1 cellular context compared by ENCODE assay signal in the genomic region with DNA sequence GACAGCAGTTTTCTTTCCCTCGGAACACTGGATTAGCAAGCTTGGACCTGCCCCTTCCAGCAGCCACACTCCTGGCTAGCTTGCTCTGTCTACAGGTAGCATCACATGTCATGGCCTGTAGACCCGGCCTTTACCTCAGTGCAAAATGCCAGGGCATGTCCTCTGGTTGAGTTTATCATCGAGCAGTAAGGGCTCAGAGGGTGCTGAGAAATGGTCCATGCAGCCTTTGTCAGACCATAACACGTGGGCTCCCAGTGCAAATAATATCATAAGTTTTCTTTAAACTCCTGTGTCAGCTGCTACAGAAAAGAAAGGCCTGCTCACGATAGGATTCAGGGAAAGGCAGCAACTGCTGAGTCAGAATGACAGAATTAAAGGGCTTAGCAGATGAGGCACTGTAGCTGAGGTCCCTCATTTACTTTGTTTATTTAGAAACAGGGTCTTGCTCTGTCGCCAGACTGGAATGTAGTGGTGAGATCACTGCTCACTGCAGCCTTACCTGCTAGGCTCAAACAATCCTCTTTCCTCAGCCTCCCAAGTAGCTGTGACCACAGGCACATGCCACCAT.
TF ChIP-seq lines count a peak whose summit lies in the region.

No MANE protein-coding gene starts in this region.

TF ChIP-seq in HEK293, 187 proteins besides CTCF, POLR2A, EP300 and RAD21 (continued from another document and continues in another):
- TF ChIP-seq, protein P1, sequence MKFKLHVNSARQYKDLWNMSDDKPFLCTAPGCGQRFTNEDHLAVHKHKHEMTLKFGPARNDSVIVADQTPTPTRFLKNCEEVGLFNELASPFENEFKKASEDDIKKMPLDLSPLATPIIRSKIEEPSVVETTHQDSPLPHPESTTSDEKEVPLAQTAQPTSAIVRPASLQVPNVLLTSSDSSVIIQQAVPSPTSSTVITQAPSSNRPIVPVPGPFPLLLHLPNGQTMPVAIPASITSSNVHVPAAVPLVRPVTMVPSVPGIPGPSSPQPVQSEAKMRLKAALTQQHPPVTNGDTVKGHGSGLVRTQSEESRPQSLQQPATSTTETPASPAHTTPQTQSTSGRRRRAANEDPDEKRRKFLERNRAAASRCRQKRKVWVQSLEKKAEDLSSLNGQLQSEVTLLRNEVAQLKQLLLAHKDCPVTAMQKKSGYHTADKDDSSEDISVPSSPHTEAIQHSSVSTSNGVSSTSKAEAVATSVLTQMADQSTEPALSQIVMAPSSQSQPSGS (tag by site-specific recombination; IDR thresholded peaks at IDR 0.05; ENCODE audit: low read depth), result no peak
- TF ChIP-seq OVOL3 (tag by site-specific recombination; IDR thresholded peaks at IDR 0.05) (no peak), BCL11B (tag by site-specific recombination; IDR thresholded peaks at IDR 0.05; ENCODE audit: low read depth) (no peak), ZNF24 (tag by site-specific recombination; IDR thresholded peaks at IDR 0.05) (0 out of 2 replicates have a peak, but pooled peaks have one; percentile 47), ZIC2 (tag by site-specific recombination; IDR thresholded peaks at IDR 0.05) (no peak), ZNF169 (tag by site-specific recombination; IDR thresholded peaks at IDR 0.05) (no peak), ZNF133 (tag by site-specific recombination; IDR thresholded peaks at IDR 0.05) (no peak), ZNF747 (tag by site-specific recombination; IDR thresholded peaks at IDR 0.05) (no peak), TRIM28 (IDR thresholded peaks at IDR 0.05; ENCODE audit: borderline replicate concordance, low read length) (peak; percentile 83), ZBTB48 (tag by site-specific recombination; IDR thresholded peaks at IDR 0.05) (peak; percentile 68; the same call in 1 of the 2 replicates), ZNF596 (tag by site-specific recombination; IDR thresholded peaks at IDR 0.05) (no peak), ZNF239 (tag by site-specific recombination; IDR thresholded peaks at IDR 0.05) (no peak), SP3 (tag by site-specific recombination; IDR thresholded peaks at IDR 0.05) (no peak), ZNF324 (tag by site-specific recombination; IDR thresholded peaks at IDR 0.05) (no peak), ZNF560 (tag by site-specific recombination; IDR thresholded peaks at IDR 0.05; ENCODE audit: borderline replicate concordance) (no peak), EGR2 (tag by site-specific recombination; IDR thresholded peaks at IDR 0.05; ENCODE audit: low read depth) (no peak), ZSCAN16 (tag by site-specific recombination; IDR thresholded peaks at IDR 0.05) (no peak), ZFP3 (tag by site-specific recombination; IDR thresholded peaks at IDR 0.05; ENCODE audit: low read depth) (no peak), ZNF514 (tag by site-specific recombination; IDR thresholded peaks at IDR 0.05) (no peak), ZNF621 (tag by site-specific recombination; IDR thresholded peaks at IDR 0.05) (no peak), ZNF558 (tag by site-specific recombination; IDR thresholded peaks at IDR 0.05) (no peak), ZNF654 (tag by site-specific recombination; IDR thresholded peaks at IDR 0.05; ENCODE audit: low read depth) (no peak), ZNF521 (tag by site-specific recombination; IDR thresholded peaks at IDR 0.05) (no peak), ZNF830 (tag by site-specific recombination; IDR thresholded peaks at IDR 0.05; ENCODE audit: low read depth) (no peak), ZNF707 (tag by site-specific recombination; IDR thresholded peaks at IDR 0.05) (no peak), ZNF37A (tag by site-specific recombination; IDR thresholded peaks at IDR 0.05) (no peak), ZNF335 (tag by site-specific recombination; conservative IDR thresholded peaks at IDR 0.05) (peak; percentile 63; the same call in 1 of the 2 replicates), GLIS1 (tag by site-specific recombination; IDR thresholded peaks at IDR 0.05) (no peak), ZNF2 (tag by site-specific recombination; IDR thresholded peaks at IDR 0.05) (no peak), ZNF785 (tag by site-specific recombination; IDR thresholded peaks at IDR 0.05) (no peak), ZBTB8A (tag by site-specific recombination; IDR thresholded peaks at IDR 0.05) (peak; percentile 72), KLF8 (tag by site-specific recombination; IDR thresholded peaks at IDR 0.05) (peak; percentile 37; the same call in 1 of the 2 replicates), ZNF10 (tag by site-specific recombination; IDR thresholded peaks at IDR 0.05) (peak; percentile 72), KLF16 (tag by site-specific recombination; IDR thresholded peaks at IDR 0.05) (no peak), ZFP69B (tag by site-specific recombination; IDR thresholded peaks at IDR 0.05) (no peak), ZEB2 (tag by site-specific recombination; IDR thresholded peaks at IDR 0.05) (peak; percentile 72; the same call in 1 of the 2 replicates), ZNF350 (tag by site-specific recombination; IDR thresholded peaks at IDR 0.05) (no peak), SP7 (tag by site-specific recombination; IDR thresholded peaks at IDR 0.05) (peak; percentile 87), ZNF664 (tag by site-specific recombination; IDR thresholded peaks at IDR 0.05) (no peak), MEIS1 (CRISPR knock-in tag; IDR thresholded peaks at IDR 0.05; ENCODE audit: borderline replicate concordance) (no peak)
- TF ChIP-seq, protein P2, sequence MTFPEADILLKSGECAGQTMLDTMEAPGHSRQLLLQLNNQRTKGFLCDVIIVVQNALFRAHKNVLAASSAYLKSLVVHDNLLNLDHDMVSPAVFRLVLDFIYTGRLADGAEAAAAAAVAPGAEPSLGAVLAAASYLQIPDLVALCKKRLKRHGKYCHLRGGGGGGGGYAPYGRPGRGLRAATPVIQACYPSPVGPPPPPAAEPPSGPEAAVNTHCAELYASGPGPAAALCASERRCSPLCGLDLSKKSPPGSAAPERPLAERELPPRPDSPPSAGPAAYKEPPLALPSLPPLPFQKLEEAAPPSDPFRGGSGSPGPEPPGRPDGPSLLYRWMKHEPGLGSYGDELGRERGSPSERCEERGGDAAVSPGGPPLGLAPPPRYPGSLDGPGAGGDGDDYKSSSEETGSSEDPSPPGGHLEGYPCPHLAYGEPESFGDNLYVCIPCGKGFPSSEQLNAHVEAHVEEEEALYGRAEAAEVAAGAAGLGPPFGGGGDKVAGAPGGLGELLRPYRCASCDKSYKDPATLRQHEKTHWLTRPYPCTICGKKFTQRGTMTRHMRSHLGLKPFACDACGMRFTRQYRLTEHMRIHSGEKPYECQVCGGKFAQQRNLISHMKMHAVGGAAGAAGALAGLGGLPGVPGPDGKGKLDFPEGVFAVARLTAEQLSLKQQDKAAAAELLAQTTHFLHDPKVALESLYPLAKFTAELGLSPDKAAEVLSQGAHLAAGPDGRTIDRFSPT (tag by site-specific recombination; IDR thresholded peaks at IDR 0.05), result 0 out of 2 replicates have a peak, but pooled peaks have one; percentile 28
- TF ChIP-seq, protein P3, sequence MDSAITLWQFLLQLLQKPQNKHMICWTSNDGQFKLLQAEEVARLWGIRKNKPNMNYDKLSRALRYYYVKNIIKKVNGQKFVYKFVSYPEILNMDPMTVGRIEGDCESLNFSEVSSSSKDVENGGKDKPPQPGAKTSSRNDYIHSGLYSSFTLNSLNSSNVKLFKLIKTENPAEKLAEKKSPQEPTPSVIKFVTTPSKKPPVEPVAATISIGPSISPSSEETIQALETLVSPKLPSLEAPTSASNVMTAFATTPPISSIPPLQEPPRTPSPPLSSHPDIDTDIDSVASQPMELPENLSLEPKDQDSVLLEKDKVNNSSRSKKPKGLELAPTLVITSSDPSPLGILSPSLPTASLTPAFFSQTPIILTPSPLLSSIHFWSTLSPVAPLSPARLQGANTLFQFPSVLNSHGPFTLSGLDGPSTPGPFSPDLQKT (IDR thresholded peaks at IDR 0.05; ENCODE audit: borderline replicate concordance, low read depth, low read length), result no peak
- TF ChIP-seq, protein P4, sequence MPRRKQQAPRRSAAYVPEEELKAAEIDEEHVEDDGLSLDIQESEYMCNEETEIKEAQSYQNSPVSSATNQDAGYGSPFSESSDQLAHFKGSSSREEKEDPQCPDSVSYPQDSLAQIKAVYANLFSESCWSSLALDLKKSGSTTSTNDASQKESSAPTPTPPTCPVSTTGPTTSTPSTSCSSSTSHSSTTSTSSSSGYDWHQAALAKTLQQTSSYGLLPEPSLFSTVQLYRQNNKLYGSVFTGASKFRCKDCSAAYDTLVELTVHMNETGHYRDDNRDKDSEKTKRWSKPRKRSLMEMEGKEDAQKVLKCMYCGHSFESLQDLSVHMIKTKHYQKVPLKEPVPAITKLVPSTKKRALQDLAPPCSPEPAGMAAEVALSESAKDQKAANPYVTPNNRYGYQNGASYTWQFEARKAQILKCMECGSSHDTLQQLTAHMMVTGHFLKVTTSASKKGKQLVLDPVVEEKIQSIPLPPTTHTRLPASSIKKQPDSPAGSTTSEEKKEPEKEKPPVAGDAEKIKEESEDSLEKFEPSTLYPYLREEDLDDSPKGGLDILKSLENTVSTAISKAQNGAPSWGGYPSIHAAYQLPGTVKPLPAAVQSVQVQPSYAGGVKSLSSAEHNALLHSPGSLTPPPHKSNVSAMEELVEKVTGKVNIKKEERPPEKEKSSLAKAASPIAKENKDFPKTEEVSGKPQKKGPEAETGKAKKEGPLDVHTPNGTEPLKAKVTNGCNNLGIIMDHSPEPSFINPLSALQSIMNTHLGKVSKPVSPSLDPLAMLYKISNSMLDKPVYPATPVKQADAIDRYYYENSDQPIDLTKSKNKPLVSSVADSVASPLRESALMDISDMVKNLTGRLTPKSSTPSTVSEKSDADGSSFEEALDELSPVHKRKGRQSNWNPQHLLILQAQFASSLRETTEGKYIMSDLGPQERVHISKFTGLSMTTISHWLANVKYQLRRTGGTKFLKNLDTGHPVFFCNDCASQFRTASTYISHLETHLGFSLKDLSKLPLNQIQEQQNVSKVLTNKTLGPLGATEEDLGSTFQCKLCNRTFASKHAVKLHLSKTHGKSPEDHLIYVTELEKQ (tag by site-specific recombination; IDR thresholded peaks at IDR 0.05; ENCODE audit: borderline replicate concordance), result no peak
- TF ChIP-seq, protein P5, sequence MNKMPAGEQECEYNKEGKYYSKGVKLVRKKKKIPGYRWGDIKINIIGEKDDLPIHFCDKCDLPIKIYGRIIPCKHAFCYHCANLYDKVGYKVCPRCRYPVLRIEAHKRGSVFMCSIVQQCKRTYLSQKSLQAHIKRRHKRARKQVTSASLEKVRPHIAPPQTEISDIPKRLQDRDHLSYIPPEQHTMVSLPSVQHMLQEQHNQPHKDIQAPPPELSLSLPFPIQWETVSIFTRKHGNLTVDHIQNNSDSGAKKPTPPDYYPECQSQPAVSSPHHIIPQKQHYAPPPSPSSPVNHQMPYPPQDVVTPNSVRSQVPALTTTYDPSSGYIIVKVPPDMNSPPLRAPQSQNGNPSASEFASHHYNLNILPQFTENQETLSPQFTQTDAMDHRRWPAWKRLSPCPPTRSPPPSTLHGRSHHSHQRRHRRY (tag by site-specific recombination; IDR thresholded peaks at IDR 0.05), result no peak
- TF ChIP-seq, protein P6, sequence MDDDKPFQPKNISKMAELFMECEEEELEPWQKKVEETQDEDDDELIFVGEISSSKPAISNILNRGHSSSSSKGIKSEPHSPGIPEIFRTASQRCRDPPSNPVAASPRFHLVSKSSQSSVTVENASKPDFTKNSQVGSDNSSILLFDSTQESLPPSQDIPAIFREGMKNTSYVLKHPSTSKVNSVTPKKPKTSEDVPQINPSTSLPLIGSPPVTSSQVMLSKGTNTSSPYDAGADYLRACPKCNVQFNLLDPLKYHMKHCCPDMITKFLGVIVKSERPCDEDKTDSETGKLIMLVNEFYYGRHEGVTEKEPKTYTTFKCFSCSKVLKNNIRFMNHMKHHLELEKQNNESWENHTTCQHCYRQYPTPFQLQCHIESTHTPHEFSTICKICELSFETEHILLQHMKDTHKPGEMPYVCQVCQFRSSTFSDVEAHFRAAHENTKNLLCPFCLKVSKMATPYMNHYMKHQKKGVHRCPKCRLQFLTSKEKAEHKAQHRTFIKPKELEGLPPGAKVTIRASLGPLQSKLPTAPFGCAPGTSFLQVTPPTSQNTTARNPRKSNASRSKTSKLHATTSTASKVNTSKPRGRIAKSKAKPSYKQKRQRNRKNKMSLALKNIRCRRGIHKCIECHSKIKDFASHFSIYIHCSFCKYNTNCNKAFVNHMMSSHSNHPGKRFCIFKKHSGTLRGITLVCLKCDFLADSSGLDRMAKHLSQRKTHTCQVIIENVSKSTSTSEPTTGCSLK (tag by site-specific recombination; IDR thresholded peaks at IDR 0.05), result no peak
- TF ChIP-seq, protein P7, sequence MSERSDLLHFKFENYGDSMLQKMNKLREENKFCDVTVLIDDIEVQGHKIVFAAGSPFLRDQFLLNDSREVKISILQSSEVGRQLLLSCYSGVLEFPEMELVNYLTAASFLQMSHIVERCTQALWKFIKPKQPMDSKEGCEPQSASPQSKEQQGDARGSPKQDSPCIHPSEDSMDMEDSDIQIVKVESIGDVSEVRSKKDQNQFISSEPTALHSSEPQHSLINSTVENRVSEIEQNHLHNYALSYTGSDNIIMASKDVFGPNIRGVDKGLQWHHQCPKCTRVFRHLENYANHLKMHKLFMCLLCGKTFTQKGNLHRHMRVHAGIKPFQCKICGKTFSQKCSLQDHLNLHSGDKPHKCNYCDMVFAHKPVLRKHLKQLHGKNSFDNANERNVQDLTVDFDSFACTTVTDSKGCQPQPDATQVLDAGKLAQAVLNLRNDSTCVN (tag by site-specific recombination; optimal IDR thresholded peaks at IDR 0.05), result no peak
- TF ChIP-seq, protein P8, sequence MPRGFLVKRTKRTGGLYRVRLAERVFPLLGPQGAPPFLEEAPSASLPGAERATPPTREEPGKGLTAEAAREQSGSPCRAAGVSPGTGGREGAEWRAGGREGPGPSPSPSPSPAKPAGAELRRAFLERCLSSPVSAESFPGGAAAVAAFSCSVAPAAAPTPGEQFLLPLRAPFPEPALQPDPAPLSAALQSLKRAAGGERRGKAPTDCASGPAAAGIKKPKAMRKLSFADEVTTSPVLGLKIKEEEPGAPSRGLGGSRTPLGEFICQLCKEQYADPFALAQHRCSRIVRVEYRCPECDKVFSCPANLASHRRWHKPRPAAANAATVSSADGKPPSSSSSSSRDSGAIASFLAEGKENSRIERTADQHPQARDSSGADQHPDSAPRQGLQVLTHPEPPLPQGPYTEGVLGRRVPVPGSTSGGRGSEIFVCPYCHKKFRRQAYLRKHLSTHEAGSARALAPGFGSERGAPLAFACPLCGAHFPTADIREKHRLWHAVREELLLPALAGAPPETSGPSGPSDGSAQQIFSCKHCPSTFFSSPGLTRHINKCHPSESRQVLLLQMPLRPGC (tag by site-specific recombination; IDR thresholded peaks at IDR 0.05), result peak; percentile 38; the same call in 1 of the 2 replicates
- TF ChIP-seq, protein P9, sequence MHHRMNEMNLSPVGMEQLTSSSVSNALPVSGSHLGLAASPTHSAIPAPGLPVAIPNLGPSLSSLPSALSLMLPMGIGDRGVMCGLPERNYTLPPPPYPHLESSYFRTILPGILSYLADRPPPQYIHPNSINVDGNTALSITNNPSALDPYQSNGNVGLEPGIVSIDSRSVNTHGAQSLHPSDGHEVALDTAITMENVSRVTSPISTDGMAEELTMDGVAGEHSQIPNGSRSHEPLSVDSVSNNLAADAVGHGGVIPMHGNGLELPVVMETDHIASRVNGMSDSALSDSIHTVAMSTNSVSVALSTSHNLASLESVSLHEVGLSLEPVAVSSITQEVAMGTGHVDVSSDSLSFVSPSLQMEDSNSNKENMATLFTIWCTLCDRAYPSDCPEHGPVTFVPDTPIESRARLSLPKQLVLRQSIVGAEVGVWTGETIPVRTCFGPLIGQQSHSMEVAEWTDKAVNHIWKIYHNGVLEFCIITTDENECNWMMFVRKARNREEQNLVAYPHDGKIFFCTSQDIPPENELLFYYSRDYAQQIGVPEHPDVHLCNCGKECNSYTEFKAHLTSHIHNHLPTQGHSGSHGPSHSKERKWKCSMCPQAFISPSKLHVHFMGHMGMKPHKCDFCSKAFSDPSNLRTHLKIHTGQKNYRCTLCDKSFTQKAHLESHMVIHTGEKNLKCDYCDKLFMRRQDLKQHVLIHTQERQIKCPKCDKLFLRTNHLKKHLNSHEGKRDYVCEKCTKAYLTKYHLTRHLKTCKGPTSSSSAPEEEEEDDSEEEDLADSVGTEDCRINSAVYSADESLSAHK (tag by site-specific recombination; IDR thresholded peaks at IDR 0.05), result no peak
